Comparison of ENCODE assay signal across 1 cellular context in the genomic region with DNA sequence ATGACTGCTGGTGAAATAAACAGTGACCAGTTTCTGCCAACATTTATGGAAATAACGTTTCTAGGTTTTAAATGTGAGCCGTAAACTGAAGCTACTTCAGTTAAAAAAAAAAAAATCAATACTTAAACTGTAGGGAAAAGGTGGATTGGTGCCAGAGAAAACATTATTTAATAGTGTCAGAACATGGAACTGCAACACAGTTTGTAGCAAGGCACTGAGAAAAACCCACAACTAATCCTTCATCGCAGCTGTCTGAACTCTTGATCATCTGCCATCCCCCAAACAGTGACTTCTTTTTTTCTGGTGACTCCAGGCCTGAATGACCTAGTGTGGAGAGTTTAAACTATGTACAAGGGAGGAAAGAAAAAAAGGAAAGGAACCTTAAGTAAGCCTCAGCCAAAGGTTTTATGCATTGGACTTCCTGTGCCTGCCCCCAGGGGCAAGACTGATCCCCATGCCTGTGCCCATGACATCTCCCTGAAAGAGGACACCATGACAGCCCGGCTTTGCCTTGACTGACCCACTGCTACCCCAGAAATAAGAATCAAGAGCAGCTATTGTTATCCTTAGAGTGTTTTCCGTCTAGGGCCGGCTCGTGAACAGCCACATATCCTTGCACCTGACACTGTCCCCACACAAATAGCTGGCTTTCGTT.
TF ChIP-seq lines count a peak whose summit lies in the region.

No MANE protein-coding gene starts in this region.

TF ChIP-seq in K562, 482 proteins besides CTCF, POLR2A, EP300 and RAD21:
- TF ChIP-seq RFX1 (IDR thresholded peaks at IDR 0.05): no peak
- no peak for TF ChIP-seq SIN3A (IDR thresholded peaks at IDR 0.05; ENCODE audit: borderline replicate concordance in 2 of 2, control insufficient read depth in 1 of 2, low read depth in 2 of 2, low read length in 2 of 2)
- no peak for TF ChIP-seq PTBP1 (IDR thresholded peaks at IDR 0.05; ENCODE audit: low read depth, low read length)
- TF ChIP-seq ZNF316 (IDR thresholded peaks at IDR 0.05): no peak
- TF ChIP-seq FOXA3 (CRISPR knock-in tag; conservative IDR thresholded peaks at IDR 0.05 in 1 of 2, IDR thresholded peaks at IDR 0.05 in 1 of 2): no peak
- TF ChIP-seq ZNF507 (tag; conservative IDR thresholded peaks at IDR 0.05): no peak
- no peak for TF ChIP-seq PHF20 (IDR thresholded peaks at IDR 0.05; ENCODE audit: partially characterized antibody)
- no peak for TF ChIP-seq ZNF79 (CRISPR knock-in tag; IDR thresholded peaks at IDR 0.05; ENCODE audit: low read depth)
- no peak for TF ChIP-seq ZEB2 (IDR thresholded peaks at IDR 0.05)
- TF ChIP-seq, protein P1, sequence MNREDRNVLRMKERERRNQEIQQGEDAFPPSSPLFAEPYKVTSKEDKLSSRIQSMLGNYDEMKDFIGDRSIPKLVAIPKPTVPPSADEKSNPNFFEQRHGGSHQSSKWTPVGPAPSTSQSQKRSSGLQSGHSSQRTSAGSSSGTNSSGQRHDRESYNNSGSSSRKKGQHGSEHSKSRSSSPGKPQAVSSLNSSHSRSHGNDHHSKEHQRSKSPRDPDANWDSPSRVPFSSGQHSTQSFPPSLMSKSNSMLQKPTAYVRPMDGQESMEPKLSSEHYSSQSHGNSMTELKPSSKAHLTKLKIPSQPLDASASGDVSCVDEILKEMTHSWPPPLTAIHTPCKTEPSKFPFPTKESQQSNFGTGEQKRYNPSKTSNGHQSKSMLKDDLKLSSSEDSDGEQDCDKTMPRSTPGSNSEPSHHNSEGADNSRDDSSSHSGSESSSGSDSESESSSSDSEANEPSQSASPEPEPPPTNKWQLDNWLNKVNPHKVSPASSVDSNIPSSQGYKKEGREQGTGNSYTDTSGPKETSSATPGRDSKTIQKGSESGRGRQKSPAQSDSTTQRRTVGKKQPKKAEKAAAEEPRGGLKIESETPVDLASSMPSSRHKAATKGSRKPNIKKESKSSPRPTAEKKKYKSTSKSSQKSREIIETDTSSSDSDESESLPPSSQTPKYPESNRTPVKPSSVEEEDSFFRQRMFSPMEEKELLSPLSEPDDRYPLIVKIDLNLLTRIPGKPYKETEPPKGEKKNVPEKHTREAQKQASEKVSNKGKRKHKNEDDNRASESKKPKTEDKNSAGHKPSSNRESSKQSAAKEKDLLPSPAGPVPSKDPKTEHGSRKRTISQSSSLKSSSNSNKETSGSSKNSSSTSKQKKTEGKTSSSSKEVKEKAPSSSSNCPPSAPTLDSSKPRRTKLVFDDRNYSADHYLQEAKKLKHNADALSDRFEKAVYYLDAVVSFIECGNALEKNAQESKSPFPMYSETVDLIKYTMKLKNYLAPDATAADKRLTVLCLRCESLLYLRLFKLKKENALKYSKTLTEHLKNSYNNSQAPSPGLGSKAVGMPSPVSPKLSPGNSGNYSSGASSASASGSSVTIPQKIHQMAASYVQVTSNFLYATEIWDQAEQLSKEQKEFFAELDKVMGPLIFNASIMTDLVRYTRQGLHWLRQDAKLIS (CRISPR knock-in tag; IDR thresholded peaks at IDR 0.05): no peak
- no peak for TF ChIP-seq MAFF (IDR thresholded peaks at IDR 0.05; ENCODE audit: low read length)
TF ChIP-seq in K562: peak in this region for 0.
